8 cellular contexts compared by ENCODE assay signal in the genomic region with DNA sequence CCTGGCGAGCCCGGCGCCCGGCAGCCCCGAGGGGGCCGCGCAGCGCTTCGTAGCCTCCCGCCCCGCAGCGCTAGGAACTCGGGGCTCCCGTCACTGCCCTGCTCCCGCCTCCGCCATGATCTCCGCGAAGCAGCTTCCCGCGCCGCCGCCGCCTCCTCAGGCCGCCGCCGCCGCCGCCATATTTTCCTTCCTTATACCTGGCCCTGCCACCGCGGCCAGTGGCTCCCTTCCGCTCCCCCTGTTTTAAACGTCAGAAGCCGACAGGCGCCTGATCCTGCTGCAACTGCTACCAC. TPM values are rescaled to one million over a fixed set of nuclear protein-coding genes. Genes with fewer than 3 reads are reported as not detected.
DNase-seq lines count a peak whose midpoint lies in the region; ATAC-seq and TF ChIP-seq lines count a peak whose summit lies in the region.

No MANE protein-coding gene starts in this region.

- ATAC-seq in GM18870 (IDR thresholded peaks at IDR 0.05; ENCODE audit: unreplicated experiment) = peak; percentile 16
- peak; percentile 14 for ATAC-seq in HG03103 (IDR thresholded peaks at IDR 0.05; ENCODE audit: low read depth, unreplicated experiment)

- TF ChIP-seq CTCF in VCaP (conservative IDR thresholded peaks at IDR 0.05) = no peak
- TF ChIP-seq CTCF in cardiac muscle cell (IDR thresholded peaks at IDR 0.05; ENCODE audit: low read depth, low read length) = no peak
- TF ChIP-seq CTCF in sigmoid colon (IDR thresholded peaks at IDR 0.05) = no peak

- H3K79me2 ChIP-seq in ACC112 (ENCODE audit: control insufficient read depth, insufficient read depth, low read length, unreplicated experiment) = peaks cover 48% of the 10 kb centered on the region

- WGBS in sigmoid colon, 2 donors = 0% methylated on average over 34 of the region's 34 CpGs

- H3K27me3 ChIP-seq in ACC112 (ENCODE audit: insufficient read depth, low read length) = no peaks in the 10 kb centered on the region
- no peaks in the 10 kb centered on the region for H3K27me3 ChIP-seq in cardiac muscle cell
- no peaks in the 10 kb centered on the region for H3K27me3 ChIP-seq in sigmoid colon

- peak overlapping the region; percentile 98 for H3K27ac ChIP-seq in ACC112 (ENCODE audit: low read depth, low read length)
- peak overlapping the region; percentile 100 for H3K27ac ChIP-seq in VCaP
- peak overlapping the region; percentile 97 for H3K27ac ChIP-seq in cardiac muscle cell
- peak overlapping the region; percentile 99 to 100 (median 100) for H3K27ac ChIP-seq in sigmoid colon

- peak overlapping the region; percentile 91 for H2AFZ ChIP-seq in ACC112 (ENCODE audit: low read length, unreplicated experiment)

- peaks cover 14% of the 10 kb centered on the region for H3K4me1 ChIP-seq in ACC112 (ENCODE audit: control insufficient read depth, insufficient read depth, low read length, unreplicated experiment)
- peaks cover 5% of the 10 kb centered on the region for H3K4me1 ChIP-seq in cardiac muscle cell (ENCODE audit: low read depth)
- H3K4me1 ChIP-seq in sigmoid colon = peaks cover 0 to 40% (median 35%) of the 10 kb centered on the region in 4 donors

- no peak for TF ChIP-seq POLR2A in sigmoid colon (IDR thresholded peaks at IDR 0.05)

- peak overlapping the region; percentile 99 for H3K4me3 ChIP-seq in ACC112 (ENCODE audit: low read depth, low read length)
- peak overlapping the region; percentile 83 for H3K4me3 ChIP-seq in cardiac muscle cell
- peak overlapping the region; percentile 86 to 100 (median 96) for H3K4me3 ChIP-seq in sigmoid colon

- H3K36me3 ChIP-seq in ACC112 (ENCODE audit: insufficient read depth, low read length) = peaks cover 8% of the 10 kb centered on the region
- peaks cover 6% of the 10 kb centered on the region for H3K36me3 ChIP-seq in cardiac muscle cell
- H3K36me3 ChIP-seq in sigmoid colon = peaks cover 0 to 10% (median 0%) of the 10 kb centered on the region in 4 donors

- intact Hi-C loops in sigmoid colon (cut with DNase I) = loop anchor here (5.0 to 10.0 kb wide), 4 partner anchors 392 to 1125 kb away; a partner anchor contains a TSS

- no peaks in the 10 kb centered on the region for H3K9me3 ChIP-seq in cardiac muscle cell (ENCODE audit: low read depth)
- no peaks in the 10 kb centered on the region for H3K9me3 ChIP-seq in sigmoid colon

- DNase-seq in cardiac muscle cell (ENCODE audit: low read depth in 1 of 2, low spot score in 1 of 2) (no peak), sigmoid colon (no peak), Ammon's horn (ENCODE audit: low spot score) (no peak), mucosa of gallbladder (ENCODE audit: low spot score) (no peak)

- TF ChIP-seq EP300 in sigmoid colon (IDR thresholded peaks at IDR 0.05) = no peak

RNA-seq across cellular contexts. Expression of a gene that starts 0.3 kb away (rescaled TPM):
- total RNA-seq in cardiac muscle cell (47.0 and 94.9 TPM in 2 replicates), sigmoid colon (10 to 100 TPM; 69.6 to 78.9 (median 75.1) TPM), mucosa of gallbladder (72.3 TPM)
- polyA plus RNA-seq in cardiac muscle cell (53.5 and 61.4 TPM in 2 replicates), sigmoid colon (10 to 100 TPM; 46.2 to 92.2 (median 68.7) TPM)
